Comparison of ENCODE assay signal across 27 cellular contexts in the genomic region with DNA sequence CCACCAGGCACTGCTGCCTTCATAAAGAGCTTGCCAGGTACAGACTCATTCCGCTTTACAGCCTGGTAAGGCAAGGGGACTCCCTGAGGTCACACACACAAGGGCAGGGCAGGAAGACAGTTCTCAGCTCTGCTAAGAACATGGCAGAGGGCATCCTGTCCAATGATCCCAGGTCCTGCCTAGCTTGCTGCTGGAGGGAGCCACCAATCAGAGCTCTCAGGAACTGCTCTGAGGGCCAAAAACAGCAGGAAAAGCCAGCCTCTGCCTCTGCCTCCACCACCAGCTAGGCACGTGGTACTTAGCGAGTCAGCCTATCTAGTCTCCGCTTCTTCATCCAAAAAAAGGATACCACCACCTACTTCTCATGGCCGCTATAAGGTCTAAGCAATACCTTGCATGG.
"Had no signal": no experiment of that assay in that cellular context is flagged by ENCODE, and none has a peak within 500 bp of the region (broad histone marks: within the 10 kb centered on the region; RNA-seq: fewer than 3 reads in every experiment).

No MANE protein-coding gene starts in this region.

- H3K9me3 ChIP-seq: heart left ventricle, left lung, lower lobe of right lung, right lobe of liver, suprapubic skin, tibial nerve had no signal

- H3K4me1 Mint-ChIP-seq: immature natural killer cell; naive thymus-derived CD8-positive, alpha-beta T cell; neural crest cell; T-helper 17 cell; WTC11 had no signal

- H3K27me3 ChIP-seq: heart left ventricle, left lung, right lobe of liver, suprapubic skin, tibial nerve had no signal

- H3K4me3 ChIP-seq: heart left ventricle, left lung, lower lobe of right lung, right lobe of liver, skin epidermis, suprapubic skin, tibial nerve had no signal

- H3K9me3 Mint-ChIP-seq: immature natural killer cell; naive thymus-derived CD8-positive, alpha-beta T cell; neural crest cell; WTC11 had no signal

- H3K27ac Mint-ChIP-seq: activated CD8-positive, alpha-beta T cell treated with anti-CD3 and anti-CD28 coated beads, Interleukin-2, amount 10 ng/mL, durations not matched to agents 7 days and 5 days; immature natural killer cell; WTC11 had no signal

- H3K27ac ChIP-seq: heart left ventricle, left lung, lower lobe of right lung, right lobe of liver, skin epidermis, suprapubic skin, tibial nerve had no signal

- H3K4me1 ChIP-seq: heart left ventricle, left lung, lower lobe of right lung, suprapubic skin, tibial nerve had no signal

- H3K27me3 Mint-ChIP-seq: naive thymus-derived CD8-positive, alpha-beta T cell; T-helper 17 cell had no signal

- ATAC-seq: activated CD8-positive, alpha-beta T cell treated with anti-CD3 and anti-CD28 coated beads, Interleukin-2, amount 10 ng/mL, durations not matched to agents 7 days and 5 days; heart left ventricle; left lung; lower lobe of right lung; naive thymus-derived CD8-positive, alpha-beta T cell; SK-N-SH treated with all-trans-retinoic acid at 6 μM for 48 hours; T-helper 17 cell; WTC11 had no signal

- H3K4me3 Mint-ChIP-seq: activated CD8-positive, alpha-beta T cell treated with anti-CD3 and anti-CD28 coated beads, Interleukin-2, amount 10 ng/mL, durations not matched to agents 7 days and 5 days; immature natural killer cell; naive thymus-derived CD8-positive, alpha-beta T cell; neural crest cell; T-helper 17 cell; WTC11 had no signal

- DNase-seq: activated CD4-positive, alpha-beta T cell treated with anti-CD3 and anti-CD28 coated beads for 1 hour; activated CD4-positive, alpha-beta T cell treated with anti-CD3 and anti-CD28 coated beads, Interleukin-2, amount 50 U/mL, for 1 hour; activated CD8-positive, alpha-beta T cell treated with anti-CD3 and anti-CD28 coated beads, Interleukin-2, amount 10 ng/mL, durations not matched to agents 7 days and 5 days; activated gamma-delta T cell treated with Interleukin-2 at 50 U/mL for 16 hours; activated naive CD4-positive, alpha-beta T cell treated with anti-CD3 and anti-CD28 coated beads, Interleukin-2, amount 50 U/mL, for 16 hours; activated T-cell treated with anti-CD3 and anti-CD28 coated beads for 4 hours; amniotic stem cell; caudate nucleus; effector CD8-positive, alpha-beta T cell; foreskin fibroblast; heart left ventricle; hypothalamus; immature natural killer cell; left lung; lower lobe of right lung; mesenchymal stem cell; naive thymus-derived CD8-positive, alpha-beta T cell; occipital lobe; right lobe of liver; stimulated activated naive CD4-positive, alpha-beta T cell; T-helper 17 cell had no signal
